ENCODE assay signal across 23 cellular contexts in the genomic region with DNA sequence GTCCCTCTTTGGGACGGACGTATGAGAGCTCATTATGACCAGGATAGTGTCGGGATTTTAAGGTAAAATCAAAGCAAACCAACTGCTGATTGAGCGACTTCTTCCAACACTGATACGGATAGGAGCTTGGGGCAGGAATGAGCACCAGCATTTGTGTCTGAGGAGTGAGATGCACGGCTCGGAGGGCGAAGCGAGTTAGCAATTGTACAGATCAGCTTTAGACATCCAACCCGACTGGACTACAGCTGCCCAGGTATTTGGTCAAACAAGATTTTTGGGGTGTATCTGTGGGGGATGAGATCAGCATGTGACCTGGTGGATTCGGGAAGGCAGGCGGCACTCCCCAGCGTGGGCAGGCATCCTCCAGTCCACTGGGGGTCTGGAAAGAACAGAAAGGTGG.
"Had no signal": no experiment of that assay in that cellular context is flagged by ENCODE, and none has a peak within 500 bp of the region (broad histone marks: within the 10 kb centered on the region; RNA-seq: fewer than 3 reads in every experiment).

No MANE protein-coding gene starts in this region.

- DNase-seq: activated CD4-positive, alpha-beta memory T cell treated with anti-CD3 and anti-CD28 coated beads for 36 hours; activated CD4-positive, alpha-beta T cell treated with anti-CD3 and anti-CD28 coated beads for 48 hours; activated CD4-positive, CD25-positive, alpha-beta regulatory T cell; activated naive CD8-positive, alpha-beta T cell treated with anti-CD3 and anti-CD28 coated beads, Interleukin-2, amount 10 ng/mL, durations not matched to agents 7 days and 5 days; activated T-cell treated with anti-CD3 and anti-CD28 coated beads for 4 hours; amniotic stem cell; cerebellar nuclear complex; cortex of kidney; hypothalamus; mesenchymal stem cell; nephron progenitor cell; nucleus accumbens; stimulated activated CD4-positive, alpha-beta T cell treated with anti-CD3 and anti-CD28 coated beads, Interleukin-4, amount 100 ng/mL, for 24 hours; substantia nigra; T1000 had no signal

- H3K27me3 ChIP-seq: gastroesophageal sphincter, tibial nerve had no signal

- H3K27ac ChIP-seq: epithelial cell of prostate, gastroesophageal sphincter, tibial nerve had no signal

- H3K4me3 Mint-ChIP-seq: activated CD4-positive, alpha-beta memory T cell treated with anti-CD3 and anti-CD28 coated beads for 36 hours; activated naive CD4-positive, alpha-beta T cell treated with anti-CD3 and anti-CD28 coated beads for 36 hours; activated naive CD8-positive, alpha-beta T cell treated with anti-CD3 and anti-CD28 coated beads, Interleukin-2, amount 10 ng/mL, durations not matched to agents 7 days and 5 days; nephron progenitor cell; stimulated activated naive CD8-positive, alpha-beta T cell treated with anti-CD3 and anti-CD28 coated beads, Interleukin-15, Interleukin-2, amounts not matched to agents 100 ng/mL and 50 ng/mL, for 24 hours; T-helper 1 cell treated with Interleukin-12 subunit alpha and Interleukin-12 subunit beta and Interleukin-4 antibody, amounts not matched to agents 30 μg/mL and 1 μg/mL, for 36 hours had no signal

- H3K27me3 Mint-ChIP-seq: activated CD4-positive, alpha-beta memory T cell treated with anti-CD3 and anti-CD28 coated beads for 36 hours; activated naive CD8-positive, alpha-beta T cell treated with anti-CD3 and anti-CD28 coated beads, Interleukin-2, amount 10 ng/mL, durations not matched to agents 7 days and 5 days; stimulated activated naive CD8-positive, alpha-beta T cell treated with anti-CD3 and anti-CD28 coated beads, Interleukin-15, Interleukin-2, amounts not matched to agents 100 ng/mL and 50 ng/mL, for 24 hours had no signal

- H3K4me3 ChIP-seq: gastroesophageal sphincter, mucosa of descending colon, tibial nerve had no signal

- H3K27ac Mint-ChIP-seq: activated CD4-positive, alpha-beta memory T cell treated with anti-CD3 and anti-CD28 coated beads for 36 hours; activated naive CD4-positive, alpha-beta T cell treated with anti-CD3 and anti-CD28 coated beads for 36 hours; activated naive CD8-positive, alpha-beta T cell treated with anti-CD3 and anti-CD28 coated beads, Interleukin-2, amount 10 ng/mL, durations not matched to agents 7 days and 5 days; activated T-helper 2 cell treated with anti-CD3 and anti-CD28 coated beads, Interferon-gamma antibody, Interleukin-2, Interleukin-4, amounts not matched to agents 10 μg/mL and 5 μg/mL and 100 μg/mL, durations not matched to agents 14 hours and 24 hours and 36 hours; stimulated activated naive CD8-positive, alpha-beta T cell treated with anti-CD3 and anti-CD28 coated beads, Interleukin-15, Interleukin-2, amounts not matched to agents 100 ng/mL and 50 ng/mL, for 24 hours; T-helper 1 cell treated with Interleukin-12 subunit alpha and Interleukin-12 subunit beta and Interleukin-4 antibody, amounts not matched to agents 30 μg/mL and 1 μg/mL, for 36 hours had no signal

- H3K36me3 Mint-ChIP-seq: activated naive CD8-positive, alpha-beta T cell treated with anti-CD3 and anti-CD28 coated beads, Interleukin-2, amount 10 ng/mL, durations not matched to agents 7 days and 5 days had no signal

- ATAC-seq: gastroesophageal sphincter, mucosa of descending colon had no signal

- H3K9me3 Mint-ChIP-seq: activated CD4-positive, alpha-beta memory T cell treated with anti-CD3 and anti-CD28 coated beads for 36 hours; activated naive CD4-positive, alpha-beta T cell treated with anti-CD3 and anti-CD28 coated beads for 36 hours; activated naive CD8-positive, alpha-beta T cell treated with anti-CD3 and anti-CD28 coated beads, Interleukin-2, amount 10 ng/mL, durations not matched to agents 7 days and 5 days; activated T-helper 2 cell treated with anti-CD3 and anti-CD28 coated beads, Interferon-gamma antibody, Interleukin-2, Interleukin-4, amounts not matched to agents 10 μg/mL and 5 μg/mL and 100 μg/mL, durations not matched to agents 14 hours and 24 hours and 36 hours; nephron progenitor cell; stimulated activated naive CD8-positive, alpha-beta T cell treated with anti-CD3 and anti-CD28 coated beads, Interleukin-15, Interleukin-2, amounts not matched to agents 100 ng/mL and 50 ng/mL, for 24 hours; T-helper 1 cell treated with Interleukin-12 subunit alpha and Interleukin-12 subunit beta and Interleukin-4 antibody, amounts not matched to agents 30 μg/mL and 1 μg/mL, for 36 hours had no signal

- H3K9me3 ChIP-seq: gastroesophageal sphincter, mucosa of descending colon, tibial nerve had no signal
